In genomic region chr1:23403355-23403734, GRCh38 we compare ENCODE assay signal across 10 cellular contexts. TPM values are rescaled to one million over a fixed set of nuclear protein-coding genes. Genes with fewer than 3 reads are reported as not detected.
DNase-seq lines count a peak whose midpoint lies in the region; ATAC-seq and TF ChIP-seq lines count a peak whose summit lies in the region.
"Had no signal": no experiment of that assay in that cellular context is flagged by ENCODE, and none has a peak within 500 bp of the region (broad histone marks: within the 10 kb centered on the region; RNA-seq: fewer than 3 reads in every experiment).

No MANE protein-coding gene starts in this region.

- intact Hi-C loops in Panc1 (cut with micrococcal nuclease; ENCODE audit: unreplicated experiment) (no loop called here), esophagus squamous epithelium (cut with DNase I) (no loop called here)

- no peak overlapping the region for H3K9ac ChIP-seq in trophoblast cell (ENCODE audit: low read length)

- H3K4me3 ChIP-seq in Panc1 (ENCODE audit: low read depth in 2 of 2, low read length in 2 of 2) = peak overlapping the region; percentile 29 to 48
- H3K4me3 ChIP-seq in esophagus squamous epithelium = peak overlapping the region in 2 of 4 donors; percentile 10 to 30
- H3K4me3 ChIP-seq in trophoblast cell (ENCODE audit: low read depth, low read length) = no peak overlapping the region
- H3K4me3 ChIP-seq in effector memory CD4-positive, alpha-beta T cell (ENCODE audit: insufficient read depth, low read depth, low read length, poor library complexity, severe bottlenecking) = no peak overlapping the region
- H3K4me3 ChIP-seq in BE2C (ENCODE audit: low read depth, low read length) = no peak overlapping the region; the same call in 1 of the 2 replicates

- H3K4me1 Mint-ChIP-seq in activated T-cell treated with anti-CD3 and anti-CD28 coated beads, Interleukin-2, amount 50 U/mL, for 4 hours (ENCODE audit: low read depth) = peaks cover 9% of the 10 kb centered on the region

- TF ChIP-seq CTCF in C4-2B (conservative IDR thresholded peaks at IDR 0.05) = no peak
- TF ChIP-seq CTCF in Panc1 (IDR thresholded peaks at IDR 0.05) = no peak
- no peak for TF ChIP-seq CTCF in esophagus squamous epithelium (IDR thresholded peaks at IDR 0.05)
- TF ChIP-seq CTCF in BE2C (IDR thresholded peaks at IDR 0.05; ENCODE audit: low read depth, low read length) = no peak

- no peak overlapping the region for H2BK5ac ChIP-seq in trophoblast cell (ENCODE audit: low read depth, low read length, poor library complexity)

- no peaks in the 10 kb centered on the region for H3K9me3 Mint-ChIP-seq in activated T-cell treated with anti-CD3 and anti-CD28 coated beads, Interleukin-2, amount 50 U/mL, for 4 hours
- H3K9me3 Mint-ChIP-seq: central memory CD8-positive, alpha-beta T cell; T-helper 1 cell treated with Interleukin-12 subunit alpha and Interleukin-12 subunit beta and Interleukin-4 antibody, amounts not matched to agents 30 μg/mL and 1 μg/mL, for 36 hours had no signal

- no peak overlapping the region for H4K12ac ChIP-seq in trophoblast cell (ENCODE audit: low read depth, low read length)

- H3K27ac ChIP-seq in C4-2B = peak overlapping the region; percentile 30
- H3K27ac ChIP-seq in Panc1 (ENCODE audit: low read length) = peak overlapping the region; percentile 95
- peak overlapping the region; percentile 69 to 81 (median 79) for H3K27ac ChIP-seq in esophagus squamous epithelium
- no peak overlapping the region for H3K27ac ChIP-seq in trophoblast cell (ENCODE audit: low read depth, low read length)
- H3K27ac ChIP-seq in effector memory CD4-positive, alpha-beta T cell (ENCODE audit: insufficient read depth, low read length, poor library complexity, severe bottlenecking) = no peak overlapping the region

- 42 to 49% methylated on average over 4 of the region's 4 CpGs for WGBS in esophagus squamous epithelium, 2 donors
- no CpG with 5 or more reads among the region's 4 CpGs for WGBS in trophoblast cell (ENCODE audit: extremely low coverage, insufficient coverage, insufficient read length)

- H3K18ac ChIP-seq in trophoblast cell (ENCODE audit: low read length) = no peak overlapping the region

- H3K4ac ChIP-seq in trophoblast cell (ENCODE audit: low read depth, low read length) = no peak overlapping the region

- H3K9me3 ChIP-seq in Panc1 (ENCODE audit: control insufficient read depth, insufficient read depth, low read depth, low read length) = no peaks in the 10 kb centered on the region; the same call in 1 of the 2 replicates
- H3K9me3 ChIP-seq in esophagus squamous epithelium = no peaks in the 10 kb centered on the region
- no peaks in the 10 kb centered on the region for H3K9me3 ChIP-seq in trophoblast cell (ENCODE audit: insufficient read depth, low read depth, low read length)
- H3K9me3 ChIP-seq in effector memory CD4-positive, alpha-beta T cell (ENCODE audit: control insufficient read depth, low read length) = no peaks in the 10 kb centered on the region
- H3K9me3 ChIP-seq in BE2C = no peaks in the 10 kb centered on the region

- peaks cover 25% of the 10 kb centered on the region for H3K4me1 ChIP-seq in Panc1 (ENCODE audit: control insufficient read depth, insufficient read depth, low read length)
- peaks cover 24 to 71% (median 38%) of the 10 kb centered on the region in 3 donors for H3K4me1 ChIP-seq in esophagus squamous epithelium
- H3K4me1 ChIP-seq in trophoblast cell (ENCODE audit: control insufficient read depth in 1 of 2, insufficient read depth in 2 of 2, low read length in 2 of 2) = peaks cover 9 to 10% of the 10 kb centered on the region in 2 experiments
- peaks cover 5% of the 10 kb centered on the region for H3K4me1 ChIP-seq in effector memory CD4-positive, alpha-beta T cell (ENCODE audit: control insufficient read depth, insufficient read depth, low read length, poor library complexity, severe bottlenecking)
- H3K4me1 ChIP-seq in BE2C = 0 out of 2 replicates have a peak, but pooled peaks cover 3% of the 10 kb centered on the region

- H2BK12ac ChIP-seq in trophoblast cell (ENCODE audit: low read length) = no peak overlapping the region

- H2AK5ac ChIP-seq in trophoblast cell (ENCODE audit: low read length) = no peak overlapping the region

- H3K36me3 Mint-ChIP-seq in activated T-cell treated with anti-CD3 and anti-CD28 coated beads, Interleukin-2, amount 50 U/mL, for 4 hours (ENCODE audit: insufficient read depth) = no peaks in the 10 kb centered on the region

- no peaks in the 10 kb centered on the region for H3K79me1 ChIP-seq in trophoblast cell (ENCODE audit: low read length)

- peak overlapping the region; percentile 61 for H3K4me2 ChIP-seq in trophoblast cell (ENCODE audit: low read length)

- H3K14ac ChIP-seq in trophoblast cell (ENCODE audit: low read length) = no peak overlapping the region

- DNase-seq in Panc1 (ENCODE audit: low read depth, low spot score) = no peak
- no peak for DNase-seq in esophagus squamous epithelium (lab: John Stamatoyannopoulos, UW)
- no peak for DNase-seq in trophoblast cell
- DNase-seq in activated T-cell treated with anti-CD3 and anti-CD28 coated beads, Interleukin-2, amount 50 U/mL, for 4 hours = no peak
- DNase-seq in NCI-H2227 (lab: John Stamatoyannopoulos, UW; ENCODE audit: unreplicated experiment) = no peak
- no peak for DNase-seq in effector memory CD4-positive, alpha-beta T cell
- DNase-seq in BE2C = no peak

- no peak overlapping the region for H2BK120ac ChIP-seq in trophoblast cell (ENCODE audit: insufficient read depth, low read length, poor library complexity)

- POLR2A ChIA-PET in Panc1 (lab: Charles Lee) = interaction anchor here (0.6 to 1.1 kb wide), 4 partner anchors 34 to 334 kb away, joined by 3 to 6 read pairs (median 4); partner anchors contain the start of genes HNRNPR and ZNF436

- H4K8ac ChIP-seq in trophoblast cell (ENCODE audit: low read depth, low read length) = no peak overlapping the region

- no peak overlapping the region for H3K4me3 Mint-ChIP-seq in activated T-cell treated with anti-CD3 and anti-CD28 coated beads, Interleukin-2, amount 50 U/mL, for 4 hours
- H3K4me3 Mint-ChIP-seq: central memory CD8-positive, alpha-beta T cell; T-helper 1 cell treated with Interleukin-12 subunit alpha and Interleukin-12 subunit beta and Interleukin-4 antibody, amounts not matched to agents 30 μg/mL and 1 μg/mL, for 36 hours had no signal

- H2AFZ ChIP-seq in trophoblast cell (ENCODE audit: insufficient read depth, low read length, poor library complexity) = peak overlapping the region; percentile 58

- no peak overlapping the region for H3K23ac ChIP-seq in trophoblast cell (ENCODE audit: low read length)

- CTCF ChIA-PET in Panc1 (lab: Charles Lee) = interaction anchor here (0.6 to 1.4 kb wide), 12 partner anchors 12 to 235 kb away, joined by 3 to 10 read pairs (median 4); partner anchors contain the start of genes HNRNPR and LUZP1

- H3K36me3 ChIP-seq in Panc1 (ENCODE audit: control insufficient read depth, insufficient read depth, low read length) (no peaks in the 10 kb centered on the region), esophagus squamous epithelium (peaks cover 0 to 17% (median 0%) of the 10 kb centered on the region in 3 donors), trophoblast cell (ENCODE audit: control insufficient read depth in 1 of 2, insufficient read depth in 2 of 2, low read length in 2 of 2) (no peaks in the 10 kb centered on the region), BE2C (no peaks in the 10 kb centered on the region)
- peaks cover 4% of the 10 kb centered on the region for H3K36me3 ChIP-seq in effector memory CD4-positive, alpha-beta T cell (ENCODE audit: control insufficient read depth, insufficient read depth, low read length)

- H4K91ac ChIP-seq in trophoblast cell (ENCODE audit: low read depth, low read length) = no peak overlapping the region

- no peaks in the 10 kb centered on the region for H3K79me2 ChIP-seq in trophoblast cell (ENCODE audit: control insufficient read depth, insufficient read depth, low read length, poor library complexity)

- H3K27me3 Mint-ChIP-seq in activated T-cell treated with anti-CD3 and anti-CD28 coated beads, Interleukin-2, amount 50 U/mL, for 4 hours (ENCODE audit: low read depth) = no peaks in the 10 kb centered on the region
- H3K27me3 Mint-ChIP-seq: central memory CD8-positive, alpha-beta T cell had no signal

- H3K27me3 ChIP-seq in Panc1 (ENCODE audit: control insufficient read depth, insufficient read depth, low read length) (no peaks in the 10 kb centered on the region), esophagus squamous epithelium (no peaks in the 10 kb centered on the region), trophoblast cell (ENCODE audit: insufficient read depth, low read length) (no peaks in the 10 kb centered on the region), BE2C (no peaks in the 10 kb centered on the region)
- H3K27me3 ChIP-seq in effector memory CD4-positive, alpha-beta T cell (replicated peaks; ENCODE audit: control insufficient read depth, insufficient read depth, low read length, poor library complexity, severe bottlenecking) = no peaks in the 10 kb centered on the region

- TF ChIP-seq POLR2A in esophagus squamous epithelium (IDR thresholded peaks at IDR 0.05) = no peak

- no TSS peak for BruUV-seq in Panc1 (replicated peaks; lab: Mats Ljungman, UMichigan)

- no peak; the same call in 1 of the 2 replicates for ATAC-seq in Panc1
- no peak for ATAC-seq in activated T-cell treated with anti-CD3 and anti-CD28 coated beads, Interleukin-2, amount 50 U/mL, for 4 hours

- in situ Hi-C loops in Panc1 (cut with HindIII; ENCODE audit: low pct_unique_long_range_greater_than_20kb, low sequenced_read_pairs) = no loop called here

RNA-seq across cellular contexts. Expression of gene TCEA3, which starts 21.2 kb away (rescaled TPM):
- total RNA-seq in Panc1 (2021; ENCODE audit: unreplicated experiment) = 8.3 TPM
- 17.2 TPM for polyA plus RNA-seq in Panc1 (2012; ENCODE audit: insufficient read length)
- total RNA-seq in esophagus squamous epithelium = 10 to 100 TPM in 3 of 4 donors, 1 to 10 TPM in 1; 9.1 to 30.7 (median 25.1) TPM
- 0.56 and 0.59 TPM in 2 replicates for polyA plus RNA-seq in trophoblast cell (2013)
- total RNA-seq in activated T-cell treated with anti-CD3 and anti-CD28 coated beads, Interleukin-2, amount 50 U/mL, for 4 hours = 1 to 10 TPM; 1.6 to 2.6 (median 2.1) TPM
- 0.40 TPM for polyA plus RNA-seq in BE2C (2012; ENCODE audit: insufficient read depth, insufficient read length, low read depth)

RNA-seq across cellular contexts. Expression of gene ZNF436, which starts 33.7 kb away (rescaled TPM):
- 16.0 TPM for total RNA-seq in Panc1 (2021; ENCODE audit: unreplicated experiment)
- polyA plus RNA-seq in Panc1 (2012; ENCODE audit: insufficient read length) = 8.0 TPM
- 10 to 100 TPM; 14.9 to 33.6 (median 24.8) TPM for total RNA-seq in esophagus squamous epithelium
- polyA plus RNA-seq in trophoblast cell (2013) = 11.8 and 11.9 TPM in 2 replicates
- total RNA-seq in activated T-cell treated with anti-CD3 and anti-CD28 coated beads, Interleukin-2, amount 50 U/mL, for 4 hours = 1 to 10 TPM; 3.1 to 4.7 (median 4.3) TPM
- 3.2 TPM for polyA plus RNA-seq in BE2C (2012; ENCODE audit: insufficient read depth, insufficient read length, low read depth)

RNA-seq across cellular contexts. Expression of gene HNRNPR, which starts 59.3 kb away (rescaled TPM):
- total RNA-seq in Panc1 (2021; ENCODE audit: unreplicated experiment) (173 TPM), esophagus squamous epithelium (10 to 100 TPM; 60.9 to 90.2 (median 76.8) TPM)
- 117 TPM for polyA plus RNA-seq in Panc1 (2012; ENCODE audit: insufficient read length)
- 169 and 175 TPM in 2 replicates for polyA plus RNA-seq in trophoblast cell (2013)
- total RNA-seq in activated T-cell treated with anti-CD3 and anti-CD28 coated beads, Interleukin-2, amount 50 U/mL, for 4 hours = 100 to 1,000 TPM; 253 to 269 (median 254) TPM
- polyA plus RNA-seq in BE2C (2012; ENCODE audit: insufficient read depth, insufficient read length, low read depth) = 74.5 TPM

Comparison
In these comparisons a context has a peak if more than half of its experiments do, and no peak if none do; other contexts are left out.
1. H3K27ac ChIP-seq: peak in C4-2B (single experiment), Panc1 (single experiment) and esophagus squamous epithelium (4 of 4); none in trophoblast cell (single experiment) and effector memory CD4-positive, alpha-beta T cell (single experiment).
2. H3K4me3 ChIP-seq: peak in Panc1 (2 of 2); none in trophoblast cell (single experiment), effector memory CD4-positive, alpha-beta T cell (single experiment) and BE2C (single experiment).